Comparison of ENCODE assay signal across 1 cellular context in genomic region chr6:10478187-10479040, GRCh38.
TF ChIP-seq lines count a peak whose summit lies in the region.

No MANE protein-coding gene starts in this region.

TF ChIP-seq in GM23338, 12 proteins besides CTCF, POLR2A, EP300 and RAD21 (continued from another document):
- TF ChIP-seq REST (IDR thresholded peaks at IDR 0.05; ENCODE audit: unreplicated experiment), result no peak
- no peak for TF ChIP-seq ETS1 (IDR thresholded peaks at IDR 0.05)
- no peak for TF ChIP-seq POLR2AphosphoS5 (IDR thresholded peaks at IDR 0.05; ENCODE audit: low read depth)
- TF ChIP-seq ZNF114 (CRISPR knock-in tag; IDR thresholded peaks at IDR 0.05), result no peak
- no peak for TF ChIP-seq EZH2phosphoT487 (IDR thresholded peaks at IDR 0.05; ENCODE audit: unreplicated experiment)
